ENCODE assay signal across 1 cellular context in genomic region chr15:52783191-52783829, GRCh38.
TF ChIP-seq lines count a peak whose summit lies in the region.

No MANE protein-coding gene starts in this region.

TF ChIP-seq in A549, 52 proteins besides CTCF, POLR2A, EP300 and RAD21:
- TF ChIP-seq ZNF302 (CRISPR knock-in tag; IDR thresholded peaks at IDR 0.05) (no peak), CEBPB (IDR thresholded peaks at IDR 0.05) (no peak), REST (IDR thresholded peaks at IDR 0.05) (peak; percentile 70), SREBF2 (IDR thresholded peaks at IDR 0.05) (no peak)
